ENCODE assay signal across 1 cellular context in the genomic region with DNA sequence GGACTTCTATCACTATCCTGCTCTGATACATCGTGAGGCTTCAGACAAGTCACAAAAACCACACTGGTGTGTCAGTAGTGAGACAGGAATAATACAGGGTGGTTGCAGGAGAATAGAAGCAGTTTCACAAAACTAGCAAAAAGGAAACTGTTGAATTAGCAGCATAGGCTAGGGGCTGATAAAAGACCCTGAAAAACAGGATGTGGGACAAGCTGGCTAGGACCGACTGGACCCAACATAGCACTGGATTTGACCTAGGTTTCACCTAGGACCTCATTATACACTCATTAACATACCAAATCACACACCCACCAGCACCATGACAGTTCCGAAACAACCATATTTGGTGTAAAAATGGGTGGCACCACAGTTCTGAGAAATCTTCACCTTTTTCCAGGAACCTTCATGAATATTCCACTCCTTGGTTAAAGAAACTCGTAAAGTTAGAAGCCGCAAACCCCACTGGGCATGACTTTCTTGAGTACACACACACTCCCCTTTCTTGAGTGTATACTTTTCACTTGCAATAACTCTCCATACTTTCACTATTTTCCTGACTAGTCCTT.
TF ChIP-seq lines count a peak whose summit lies in the region.

No MANE protein-coding gene starts in this region.

TF ChIP-seq in GM23338, 12 proteins besides CTCF, POLR2A, EP300 and RAD21 (continued from another document):
- TF ChIP-seq, protein P1, sequence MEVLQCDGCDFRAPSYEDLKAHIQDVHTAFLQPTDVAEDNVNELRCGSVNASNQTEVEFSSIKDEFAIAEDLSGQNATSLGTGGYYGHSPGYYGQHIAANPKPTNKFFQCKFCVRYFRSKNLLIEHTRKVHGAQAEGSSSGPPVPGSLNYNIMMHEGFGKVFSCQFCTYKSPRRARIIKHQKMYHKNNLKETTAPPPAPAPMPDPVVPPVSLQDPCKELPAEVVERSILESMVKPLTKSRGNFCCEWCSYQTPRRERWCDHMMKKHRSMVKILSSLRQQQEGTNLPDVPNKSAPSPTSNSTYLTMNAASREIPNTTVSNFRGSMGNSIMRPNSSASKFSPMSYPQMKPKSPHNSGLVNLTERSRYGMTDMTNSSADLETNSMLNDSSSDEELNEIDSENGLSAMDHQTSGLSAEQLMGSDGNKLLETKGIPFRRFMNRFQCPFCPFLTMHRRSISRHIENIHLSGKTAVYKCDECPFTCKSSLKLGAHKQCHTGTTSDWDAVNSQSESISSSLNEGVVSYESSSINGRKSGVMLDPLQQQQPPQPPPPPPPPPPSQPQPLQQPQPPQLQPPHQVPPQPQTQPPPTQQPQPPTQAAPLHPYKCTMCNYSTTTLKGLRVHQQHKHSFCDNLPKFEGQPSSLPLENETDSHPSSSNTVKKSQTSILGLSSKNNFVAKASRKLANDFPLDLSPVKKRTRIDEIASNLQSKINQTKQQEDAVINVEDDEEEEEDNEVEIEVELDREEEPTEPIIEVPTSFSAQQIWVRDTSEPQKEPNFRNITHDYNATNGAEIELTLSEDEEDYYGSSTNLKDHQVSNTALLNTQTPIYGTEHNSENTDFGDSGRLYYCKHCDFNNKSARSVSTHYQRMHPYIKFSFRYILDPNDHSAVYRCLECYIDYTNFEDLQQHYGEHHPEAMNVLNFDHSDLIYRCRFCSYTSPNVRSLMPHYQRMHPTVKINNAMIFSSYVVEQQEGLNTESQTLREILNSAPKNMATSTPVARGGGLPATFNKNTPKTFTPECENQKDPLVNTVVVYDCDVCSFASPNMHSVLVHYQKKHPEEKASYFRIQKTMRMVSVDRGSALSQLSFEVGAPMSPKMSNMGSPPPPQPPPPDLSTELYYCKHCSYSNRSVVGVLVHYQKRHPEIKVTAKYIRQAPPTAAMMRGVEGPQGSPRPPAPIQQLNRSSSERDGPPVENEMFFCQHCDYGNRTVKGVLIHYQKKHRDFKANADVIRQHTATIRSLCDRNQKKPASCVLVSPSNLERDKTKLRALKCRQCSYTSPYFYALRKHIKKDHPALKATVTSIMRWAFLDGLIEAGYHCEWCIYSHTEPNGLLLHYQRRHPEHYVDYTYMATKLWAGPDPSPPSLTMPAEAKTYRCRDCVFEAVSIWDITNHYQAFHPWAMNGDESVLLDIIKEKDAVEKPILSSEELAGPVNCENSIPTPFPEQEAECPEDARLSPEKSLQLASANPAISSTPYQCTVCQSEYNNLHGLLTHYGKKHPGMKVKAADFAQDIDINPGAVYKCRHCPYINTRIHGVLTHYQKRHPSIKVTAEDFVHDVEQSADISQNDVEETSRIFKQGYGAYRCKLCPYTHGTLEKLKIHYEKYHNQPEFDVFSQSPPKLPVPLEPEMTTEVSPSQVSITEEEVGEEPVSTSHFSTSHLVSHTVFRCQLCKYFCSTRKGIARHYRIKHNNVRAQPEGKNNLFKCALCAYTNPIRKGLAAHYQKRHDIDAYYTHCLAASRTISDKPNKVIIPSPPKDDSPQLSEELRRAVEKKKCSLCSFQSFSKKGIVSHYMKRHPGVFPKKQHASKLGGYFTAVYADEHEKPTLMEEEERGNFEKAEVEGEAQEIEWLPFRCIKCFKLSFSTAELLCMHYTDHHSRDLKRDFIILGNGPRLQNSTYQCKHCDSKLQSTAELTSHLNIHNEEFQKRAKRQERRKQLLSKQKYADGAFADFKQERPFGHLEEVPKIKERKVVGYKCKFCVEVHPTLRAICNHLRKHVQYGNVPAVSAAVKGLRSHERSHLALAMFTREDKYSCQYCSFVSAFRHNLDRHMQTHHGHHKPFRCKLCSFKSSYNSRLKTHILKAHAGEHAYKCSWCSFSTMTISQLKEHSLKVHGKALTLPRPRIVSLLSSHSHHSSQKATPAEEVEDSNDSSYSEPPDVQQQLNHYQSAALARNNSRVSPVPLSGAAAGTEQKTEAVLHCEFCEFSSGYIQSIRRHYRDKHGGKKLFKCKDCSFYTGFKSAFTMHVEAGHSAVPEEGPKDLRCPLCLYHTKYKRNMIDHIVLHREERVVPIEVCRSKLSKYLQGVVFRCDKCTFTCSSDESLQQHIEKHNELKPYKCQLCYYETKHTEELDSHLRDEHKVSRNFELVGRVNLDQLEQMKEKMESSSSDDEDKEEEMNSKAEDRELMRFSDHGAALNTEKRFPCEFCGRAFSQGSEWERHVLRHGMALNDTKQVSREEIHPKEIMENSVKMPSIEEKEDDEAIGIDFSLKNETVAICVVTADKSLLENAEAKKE (CRISPR knock-in tag; IDR thresholded peaks at IDR 0.05), result no peak
- no peak for TF ChIP-seq CREB1 (CRISPR knock-in tag; IDR thresholded peaks at IDR 0.05; ENCODE audit: low read depth)
- TF ChIP-seq, protein P2, sequence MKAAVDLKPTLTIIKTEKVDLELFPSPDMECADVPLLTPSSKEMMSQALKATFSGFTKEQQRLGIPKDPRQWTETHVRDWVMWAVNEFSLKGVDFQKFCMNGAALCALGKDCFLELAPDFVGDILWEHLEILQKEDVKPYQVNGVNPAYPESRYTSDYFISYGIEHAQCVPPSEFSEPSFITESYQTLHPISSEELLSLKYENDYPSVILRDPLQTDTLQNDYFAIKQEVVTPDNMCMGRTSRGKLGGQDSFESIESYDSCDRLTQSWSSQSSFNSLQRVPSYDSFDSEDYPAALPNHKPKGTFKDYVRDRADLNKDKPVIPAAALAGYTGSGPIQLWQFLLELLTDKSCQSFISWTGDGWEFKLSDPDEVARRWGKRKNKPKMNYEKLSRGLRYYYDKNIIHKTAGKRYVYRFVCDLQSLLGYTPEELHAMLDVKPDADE (IDR thresholded peaks at IDR 0.05), result no peak
TF ChIP-seq in GM23338: peak in this region for 0.
